In genomic region chr10:28331821-28332220, GRCh38 we compare ENCODE assay signal across 14 cellular contexts. TPM values are rescaled to one million over a fixed set of nuclear protein-coding genes. Genes with fewer than 3 reads are reported as not detected.
DNase-seq lines count a peak whose midpoint lies in the region; ATAC-seq and TF ChIP-seq lines count a peak whose summit lies in the region.
"Had no signal": no experiment of that assay in that cellular context is flagged by ENCODE, and none has a peak within 500 bp of the region (broad histone marks: within the 10 kb centered on the region; RNA-seq: fewer than 3 reads in every experiment).

No MANE protein-coding gene starts in this region.

- H3K4me2 ChIP-seq in fibroblast of lung (ENCODE audit: extremely low read depth, insufficient read depth, low read length) = no peak overlapping the region

- H3K9me3 Mint-ChIP-seq in activated CD8-positive, alpha-beta memory T cell treated with anti-CD3 and anti-CD28 coated beads, Interleukin-2, amount 10 ng/mL, durations not matched to agents 7 days and 5 days (ENCODE audit: low read depth) = no peaks in the 10 kb centered on the region

- H3K27ac ChIP-seq in fibroblast of lung (ENCODE audit: insufficient read depth, low read length) (no peak overlapping the region), spleen (peak overlapping the region in 6 of 8 donors; percentile 49 to 91 (median 87)), caudate nucleus (ENCODE audit: low read depth, low read length) (no peak overlapping the region)

- TF ChIP-seq POLR2A in spleen (IDR thresholded peaks at IDR 0.05) = no peak

- H3K9ac ChIP-seq in fibroblast of lung (ENCODE audit: insufficient read depth, low read length) = no peak overlapping the region

- no peaks in the 10 kb centered on the region for H3K79me2 ChIP-seq in fibroblast of lung (ENCODE audit: control insufficient read depth, insufficient read depth, low read length)

- peak overlapping the region; percentile 50 for H3K27ac Mint-ChIP-seq in activated CD8-positive, alpha-beta memory T cell treated with anti-CD3 and anti-CD28 coated beads, Interleukin-2, amount 10 ng/mL, durations not matched to agents 7 days and 5 days
- H3K27ac Mint-ChIP-seq in T-helper 17 cell = peak overlapping the region; percentile 100

- intact Hi-C loops in spleen (cut with DNase I; ENCODE audit: low total_unique reads) = no loop called here

- no peaks in the 10 kb centered on the region for H3K27me3 Mint-ChIP-seq in activated CD8-positive, alpha-beta memory T cell treated with anti-CD3 and anti-CD28 coated beads, Interleukin-2, amount 10 ng/mL, durations not matched to agents 7 days and 5 days
- H3K27me3 Mint-ChIP-seq in T-helper 17 cell = no peaks in the 10 kb centered on the region
- H3K27me3 Mint-ChIP-seq: IgD-negative memory B cell had no signal

- H3K36me3 Mint-ChIP-seq in activated CD8-positive, alpha-beta memory T cell treated with anti-CD3 and anti-CD28 coated beads, Interleukin-2, amount 10 ng/mL, durations not matched to agents 7 days and 5 days = peaks cover 2% of the 10 kb centered on the region
- H3K36me3 Mint-ChIP-seq in T-helper 17 cell (ENCODE audit: low read depth) = no peaks in the 10 kb centered on the region

- no peak for DNase-seq in activated CD8-positive, alpha-beta memory T cell treated with anti-CD3 and anti-CD28 coated beads, Interleukin-2, amount 10 ng/mL, durations not matched to agents 7 days and 5 days
- no peak for DNase-seq in activated CD8-positive, alpha-beta memory T cell treated with anti-CD3 and anti-CD28 coated beads, Interleukin-2, amount 50 U/mL, for 4 hours
- no peak for DNase-seq in T-helper 17 cell
- peak; percentile 93 to 98 for DNase-seq in fibroblast of lung (ENCODE audit: low read depth in 2 of 2)
- no peak for DNase-seq in spleen
- DNase-seq in caudate nucleus (lab: John Stamatoyannopoulos, UW) = no peak
- DNase-seq: C1 segment of cervical spinal cord; effector CD4-positive, alpha-beta T cell; lower lobe of right lung; stimulated activated CD4-positive, alpha-beta T cell treated with anti-CD3 and anti-CD28 coated beads, Interleukin-1b, Interleukin-23, amount 100 ng/mL, for 48 hours; upper lobe of right lung had no signal

- no peaks in the 10 kb centered on the region for H3K27me3 ChIP-seq in fibroblast of lung (ENCODE audit: control insufficient read depth, insufficient read depth, low read length)
- peaks cover 0 to 6% (median 0%) of the 10 kb centered on the region in 7 donors for H3K27me3 ChIP-seq in spleen (replicated peaks in 1 of 7)
- H3K27me3 ChIP-seq: upper lobe of right lung had no signal

- TF ChIP-seq CTCF in fibroblast of lung (conservative IDR thresholded peaks at IDR 0.05 in 1 of 2, IDR thresholded peaks at IDR 0.05 in 1 of 2; ENCODE audit: low read depth in 1 of 2, low read length in 2 of 2) = no peak
- TF ChIP-seq CTCF in spleen (IDR thresholded peaks at IDR 0.05 in 8 of 11, conservative IDR thresholded peaks at IDR 0.05 in 3 of 11) = no peak

- WGBS in spleen, 5 donors = 51 to 67% (median 62%) methylated on average over 3 of the region's 3 CpGs

- no peaks in the 10 kb centered on the region for H3K4me1 ChIP-seq in fibroblast of lung (ENCODE audit: control insufficient read depth, extremely low read depth, insufficient read depth, low read length)
- H3K4me1 ChIP-seq in spleen = peaks cover 0 to 66% (median 24%) of the 10 kb centered on the region in 6 donors

- H3K4me3 ChIP-seq in fibroblast of lung (replicated peaks in 1 of 4; ENCODE audit: control extremely low read depth in 1 of 4, insufficient read depth in 1 of 4, low read depth in 3 of 4, low read length in 4 of 4) = no peak overlapping the region
- H3K4me3 ChIP-seq in spleen = no peak overlapping the region
- H3K4me3 ChIP-seq: lower lobe of right lung, upper lobe of right lung had no signal

- no peak for ATAC-seq in activated CD8-positive, alpha-beta memory T cell treated with anti-CD3 and anti-CD28 coated beads, Interleukin-2, amount 10 ng/mL, durations not matched to agents 7 days and 5 days
- ATAC-seq in T-helper 17 cell (no peak), HG03432 (IDR thresholded peaks at IDR 0.05; ENCODE audit: unreplicated experiment) (no peak), GM21619 (IDR thresholded peaks at IDR 0.05; ENCODE audit: unreplicated experiment) (no peak)
- ATAC-seq: lower lobe of right lung, upper lobe of right lung had no signal

- no peak overlapping the region for H2AFZ ChIP-seq in fibroblast of lung (ENCODE audit: low read length)

- H4K20me1 ChIP-seq in fibroblast of lung (ENCODE audit: control insufficient read depth, extremely low read depth, insufficient read depth, low read length) = no peaks in the 10 kb centered on the region

- no peak overlapping the region for H3K4me3 Mint-ChIP-seq in activated CD8-positive, alpha-beta memory T cell treated with anti-CD3 and anti-CD28 coated beads, Interleukin-2, amount 10 ng/mL, durations not matched to agents 7 days and 5 days
- peak overlapping the region; percentile 92 for H3K4me3 Mint-ChIP-seq in T-helper 17 cell

- H3K36me3 ChIP-seq in fibroblast of lung (ENCODE audit: control insufficient read depth, insufficient read depth, low read length) (no peaks in the 10 kb centered on the region), spleen (no peaks in the 10 kb centered on the region)
- H3K36me3 ChIP-seq: lower lobe of right lung, upper lobe of right lung had no signal

- CTCF ChIA-PET in activated CD8-positive, alpha-beta memory T cell treated with anti-CD3 and anti-CD28 coated beads, Interleukin-2, amount 10 ng/mL, durations not matched to agents 7 days and 5 days (lab: Charles Lee) = interaction anchor here (1.2 to 7.3 kb wide), 4 partner anchors 29 to 50 kb away, joined by 3 to 51 read pairs (median 18); partner anchors contain the start of gene MPP7

- H3K4me1 Mint-ChIP-seq in activated CD8-positive, alpha-beta memory T cell treated with anti-CD3 and anti-CD28 coated beads, Interleukin-2, amount 10 ng/mL, durations not matched to agents 7 days and 5 days = peaks cover 57% of the 10 kb centered on the region
- H3K4me1 Mint-ChIP-seq in T-helper 17 cell = peaks cover 36% of the 10 kb centered on the region

- H3K9me3 ChIP-seq in T-helper 17 cell (ENCODE audit: control insufficient read depth, low read length, poor library complexity, severe bottlenecking) (no peaks in the 10 kb centered on the region), fibroblast of lung (ENCODE audit: control insufficient read depth, insufficient read depth, low read depth, low read length) (no peaks in the 10 kb centered on the region), spleen (no peaks in the 10 kb centered on the region)
- H3K9me3 ChIP-seq: lower lobe of right lung, upper lobe of right lung had no signal

RNA-seq across cellular contexts. Expression of gene MPP7, which starts 29.0 kb away (rescaled TPM):
- 1 to 10 TPM; 1.4 to 3.7 TPM for total RNA-seq in activated CD8-positive, alpha-beta memory T cell treated with anti-CD3 and anti-CD28 coated beads, Interleukin-2, amount 10 ng/mL, durations not matched to agents 7 days and 5 days
- total RNA-seq in T-helper 17 cell (10 to 100 TPM; 21.6 to 22.7 TPM), fibroblast of lung (0.51 and 0.99 TPM in 2 replicates), spleen (10 to 100 TPM in 2 of 7 donors, 1 to 10 TPM in 5; 5.1 to 11.5 (median 8.4) TPM)
- polyA plus RNA-seq in fibroblast of lung (0.26 and 0.30 TPM in 2 replicates), spleen (1 to 10 TPM in 2 of 3 donors, under 1 TPM in 1; 0.48 to 1.2 (median 1.0) TPM)
- 0.12 and 0.13 TPM in 2 replicates for polyA plus RNA-seq in fibroblast of lung (2012)
- not detected in 2 replicates for polyA minus RNA-seq in fibroblast of lung (ENCODE audit: low replicate concordance)

Comparison
In these comparisons a context has a peak if more than half of its experiments do, and no peak if none do; other contexts are left out.
1. DNase-seq: peak in fibroblast of lung (2 of 2); none in activated CD8-positive, alpha-beta memory T cell treated with anti-CD3 and anti-CD28 coated beads, Interleukin-2, amount 10 ng/mL, durations not matched to agents 7 days and 5 days (single experiment), activated CD8-positive, alpha-beta memory T cell treated with anti-CD3 and anti-CD28 coated beads, Interleukin-2, amount 50 U/mL, for 4 hours (single experiment), T-helper 17 cell (0 of 3), spleen (single experiment) and caudate nucleus (0 of 61).
2. H3K27ac ChIP-seq: peak in spleen (6 of 8); none in fibroblast of lung (single experiment) and caudate nucleus (single experiment).